Comparison of ENCODE assay signal across 13 cellular contexts in the genomic region with DNA sequence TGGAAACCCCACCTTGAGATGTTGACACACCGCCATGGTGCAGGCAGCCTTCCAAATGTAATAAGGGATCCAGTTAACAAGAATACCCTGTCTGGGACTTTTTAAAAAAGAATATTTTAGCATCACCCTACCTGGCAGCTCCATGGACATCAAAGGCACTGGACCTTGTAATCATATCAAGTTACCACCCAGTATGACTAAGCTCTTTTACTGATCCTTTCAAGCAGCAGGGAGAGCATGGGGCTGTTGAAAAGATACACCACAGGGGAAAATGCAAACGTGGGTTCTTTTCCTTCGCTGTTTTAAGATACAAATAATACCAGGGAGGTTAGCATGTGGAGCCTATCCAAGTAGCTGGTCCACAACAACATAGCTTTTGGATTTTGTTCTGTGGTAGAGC.
DNase-seq lines count a peak whose midpoint lies in the region; FAIRE-seq and TF ChIP-seq lines count a peak whose summit lies in the region.
"Had no signal": no experiment of that assay in that cellular context is flagged by ENCODE, and none has a peak within 500 bp of the region (broad histone marks: within the 10 kb centered on the region; RNA-seq: fewer than 3 reads in every experiment).

No MANE protein-coding gene starts in this region.

- FAIRE-seq in H54 (lab: Jason Lieb, UNC), result peak; percentile 93

- TF ChIP-seq CTCF in GM20000 (IDR thresholded peaks at IDR 0.05; ENCODE audit: extremely low read depth, missing control alignments), result no peak

- peak overlapping the region; percentile 0 to 58 for H3K27ac ChIP-seq in mucosa of rectum (ENCODE audit: low read depth in 2 of 2, low read length in 2 of 2)
- H3K27ac ChIP-seq: epithelial cell of prostate, thyroid gland had no signal

- peak overlapping the region in 1 of 2 donors; percentile 35 for H3K9ac ChIP-seq in mucosa of rectum (ENCODE audit: low read depth in 1 of 2, low read length in 2 of 2)

- DNase-seq in H54 (ENCODE audit: insufficient read length, low spot score) (no peak), NCI-H146 (lab: John Stamatoyannopoulos, UW) (peak; percentile 56), astrocyte of the hippocampus (ENCODE audit: low read depth, low spot score) (peak; percentile 32), GM20000 (ENCODE audit: low spot score) (no peak), 8988T (no peak), NCI-H2171 treated with DMSO at 0.1 percent for 48 hours (lab: John Stamatoyannopoulos, UW) (no peak), SHP77 treated with DMSO at 0.1 percent for 48 hours (lab: John Stamatoyannopoulos, UW) (no peak)
- DNase-seq: activated CD4-positive, alpha-beta T cell treated with anti-CD3 and anti-CD28 coated beads for 36 hours; Kasumi-1; naive B cell had no signal

- H3K4me1 ChIP-seq in mucosa of rectum (ENCODE audit: control insufficient read depth in 2 of 2, insufficient read depth in 2 of 2, low read length in 2 of 2), result peaks cover 11 to 24% of the 10 kb centered on the region in 2 donors

- peaks cover 0 to 3% of the 10 kb centered on the region in 2 donors for H3K36me3 ChIP-seq in mucosa of rectum (ENCODE audit: control insufficient read depth in 2 of 2, insufficient read depth in 2 of 2, low read length in 2 of 2)
- H3K36me3 ChIP-seq: thyroid gland had no signal

- no peaks in the 10 kb centered on the region for H3K27me3 ChIP-seq in mucosa of rectum (ENCODE audit: control insufficient read depth in 2 of 2, insufficient read depth in 2 of 2, low read length in 2 of 2)
- H3K27me3 ChIP-seq: thyroid gland had no signal

- H3K9me3 ChIP-seq in mucosa of rectum (ENCODE audit: control insufficient read depth in 2 of 2, low read length in 2 of 2), result no peaks in the 10 kb centered on the region
- H3K9me3 ChIP-seq: thyroid gland had no signal

- H3K4me3 ChIP-seq in mucosa of rectum (ENCODE audit: low read length in 2 of 2), result no peak overlapping the region
- H3K4me3 ChIP-seq: thyroid gland had no signal

- no peak for TF ChIP-seq POLR2A in H54 (IDR thresholded peaks at IDR 0.05; ENCODE audit: low read depth, low read length)

Comparison
In these comparisons a context has a peak if more than half of its experiments do, and no peak if none do; other contexts are left out.
1. DNase-seq: peak in NCI-H146 (single experiment) and astrocyte of the hippocampus (single experiment); none in H54 (single experiment), GM20000 (single experiment), 8988T (single experiment), NCI-H2171 treated with DMSO at 0.1 percent for 48 hours (single experiment) and SHP77 treated with DMSO at 0.1 percent for 48 hours (single experiment).